ENCODE assay signal across 19 cellular contexts in the genomic region with DNA sequence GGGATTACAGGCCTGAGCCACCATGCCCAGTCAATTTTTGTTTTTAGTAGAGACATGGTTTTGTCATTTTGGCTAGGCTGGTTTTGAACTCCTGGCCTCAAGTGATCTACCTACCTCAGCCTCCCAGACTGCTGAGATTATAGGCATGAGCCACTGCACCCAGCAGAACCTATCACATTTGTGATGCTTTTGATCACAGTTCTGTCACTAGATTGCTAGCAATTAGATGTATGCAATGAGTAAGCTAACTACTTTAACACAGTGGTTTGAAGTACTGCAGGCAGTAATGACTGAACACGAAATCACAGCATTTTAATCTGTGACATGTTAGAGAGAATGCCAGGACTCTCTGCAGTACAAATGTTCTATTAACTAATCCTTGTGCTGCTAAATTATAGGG. TPM values are rescaled to one million over a fixed set of nuclear protein-coding genes. Genes with fewer than 3 reads are reported as not detected.
DNase-seq lines count a peak whose midpoint lies in the region; ATAC-seq and TF ChIP-seq lines count a peak whose summit lies in the region.
"Had no signal": no experiment of that assay in that cellular context is flagged by ENCODE, and none has a peak within 500 bp of the region (broad histone marks: within the 10 kb centered on the region; RNA-seq: fewer than 3 reads in every experiment).

No MANE protein-coding gene starts in this region.

- ATAC-seq in stimulated activated effector memory CD8-positive, alpha-beta T cell treated with anti-CD3 and anti-CD28 coated beads, Interleukin-12 subunit alpha, Interleukin-12 subunit beta, amount 100 ng/mL, for 72 hours, result peak; percentile 65
- ATAC-seq: left lobe of liver had no signal

- H3K36me3 Mint-ChIP-seq in activated naive CD4-positive, alpha-beta T cell treated with anti-CD3 and anti-CD28 coated beads, Interleukin-2, amount 10 ng/mL, durations not matched to agents 7 days and 5 days, result peaks cover 24% of the 10 kb centered on the region
- peaks cover 19% of the 10 kb centered on the region for H3K36me3 Mint-ChIP-seq in activated naive CD8-positive, alpha-beta T cell treated with anti-CD3 and anti-CD28 coated beads for 36 hours
- H3K36me3 Mint-ChIP-seq in stimulated activated effector memory CD8-positive, alpha-beta T cell treated with anti-CD3 and anti-CD28 coated beads, Interleukin-12 subunit alpha, Interleukin-12 subunit beta, amount 100 ng/mL, for 72 hours, result no peaks in the 10 kb centered on the region
- H3K36me3 Mint-ChIP-seq: neural progenitor cell had no signal

- no peak overlapping the region for H3K4me3 Mint-ChIP-seq in activated naive CD4-positive, alpha-beta T cell treated with anti-CD3 and anti-CD28 coated beads, Interleukin-2, amount 10 ng/mL, durations not matched to agents 7 days and 5 days
- H3K4me3 Mint-ChIP-seq in activated naive CD8-positive, alpha-beta T cell treated with anti-CD3 and anti-CD28 coated beads for 36 hours, result no peak overlapping the region
- no peak overlapping the region for H3K4me3 Mint-ChIP-seq in stimulated activated effector memory CD8-positive, alpha-beta T cell treated with anti-CD3 and anti-CD28 coated beads, Interleukin-12 subunit alpha, Interleukin-12 subunit beta, amount 100 ng/mL, for 72 hours
- H3K4me3 Mint-ChIP-seq: neural progenitor cell had no signal

- no peaks in the 10 kb centered on the region for H3K27me3 Mint-ChIP-seq in activated naive CD4-positive, alpha-beta T cell treated with anti-CD3 and anti-CD28 coated beads, Interleukin-2, amount 10 ng/mL, durations not matched to agents 7 days and 5 days
- H3K27me3 Mint-ChIP-seq in activated naive CD8-positive, alpha-beta T cell treated with anti-CD3 and anti-CD28 coated beads for 36 hours, result no peaks in the 10 kb centered on the region

- peaks cover 5% of the 10 kb centered on the region for H3K9me3 Mint-ChIP-seq in activated naive CD4-positive, alpha-beta T cell treated with anti-CD3 and anti-CD28 coated beads, Interleukin-2, amount 10 ng/mL, durations not matched to agents 7 days and 5 days
- peaks cover 7% of the 10 kb centered on the region for H3K9me3 Mint-ChIP-seq in activated naive CD8-positive, alpha-beta T cell treated with anti-CD3 and anti-CD28 coated beads for 36 hours
- H3K9me3 Mint-ChIP-seq in stimulated activated effector memory CD8-positive, alpha-beta T cell treated with anti-CD3 and anti-CD28 coated beads, Interleukin-12 subunit alpha, Interleukin-12 subunit beta, amount 100 ng/mL, for 72 hours, result no peaks in the 10 kb centered on the region
- H3K9me3 Mint-ChIP-seq: neural progenitor cell had no signal

- CTCF ChIA-PET in activated naive CD4-positive, alpha-beta T cell treated with anti-CD3 and anti-CD28 coated beads, Interleukin-2, amount 10 ng/mL, durations not matched to agents 7 days and 5 days (lab: Charles Lee), result no interaction called here

- peaks cover 86% of the 10 kb centered on the region for H3K4me1 Mint-ChIP-seq in activated naive CD4-positive, alpha-beta T cell treated with anti-CD3 and anti-CD28 coated beads, Interleukin-2, amount 10 ng/mL, durations not matched to agents 7 days and 5 days
- H3K4me1 Mint-ChIP-seq in activated naive CD8-positive, alpha-beta T cell treated with anti-CD3 and anti-CD28 coated beads for 36 hours, result peaks cover 59% of the 10 kb centered on the region
- H3K4me1 Mint-ChIP-seq in stimulated activated effector memory CD8-positive, alpha-beta T cell treated with anti-CD3 and anti-CD28 coated beads, Interleukin-12 subunit alpha, Interleukin-12 subunit beta, amount 100 ng/mL, for 72 hours, result peaks cover 31% of the 10 kb centered on the region

- peak; percentile 33 for DNase-seq in NCI-H2227 treated with DMSO at 0.1 percent for 48 hours (lab: John Stamatoyannopoulos, UW)
- DNase-seq in NCI-H2227 (lab: John Stamatoyannopoulos, UW; ENCODE audit: unreplicated experiment), result no peak
- no peak for DNase-seq in activated naive CD4-positive, alpha-beta T cell treated with anti-CD3 and anti-CD28 coated beads, Interleukin-2, amount 10 ng/mL, durations not matched to agents 7 days and 5 days
- DNase-seq in activated naive CD4-positive, alpha-beta T cell treated with Interleukin-2 at 50 U/mL for 16 hours, result no peak
- DNase-seq in activated naive CD8-positive, alpha-beta T cell treated with anti-CD3 and anti-CD28 coated beads for 36 hours, result no peak
- no peak for DNase-seq in stimulated activated effector memory CD8-positive, alpha-beta T cell treated with anti-CD3 and anti-CD28 coated beads, Interleukin-12 subunit alpha, Interleukin-12 subunit beta, amount 100 ng/mL, for 72 hours (ENCODE audit: low spot score in 2 of 2)
- no peak for DNase-seq in erythroblast (lab: John Stamatoyannopoulos, UW)
- no peak for DNase-seq in stimulated activated CD4-positive, alpha-beta T cell treated with anti-CD3 and anti-CD28 coated beads, Interleukin-4, amount 100 ng/mL, for 4 hours
- DNase-seq: activated effector memory CD4-positive, alpha-beta T cell treated with Interleukin-2 at 50 U/mL for 16 hours; amygdala; hypothalamus; Karpas-422; NCI-H2029; NCI-H524 treated with DMSO at 0.1 percent for 48 hours; retina; stimulated activated naive CD4-positive, alpha-beta T cell treated with Interleukin-2 at 50 U/mL for 16 hours; testis had no signal

- H3K27ac Mint-ChIP-seq in activated naive CD4-positive, alpha-beta T cell treated with anti-CD3 and anti-CD28 coated beads, Interleukin-2, amount 10 ng/mL, durations not matched to agents 7 days and 5 days, result peak overlapping the region; percentile 70
- H3K27ac Mint-ChIP-seq in activated naive CD8-positive, alpha-beta T cell treated with anti-CD3 and anti-CD28 coated beads for 36 hours, result peak overlapping the region; percentile 25
- H3K27ac Mint-ChIP-seq in stimulated activated effector memory CD8-positive, alpha-beta T cell treated with anti-CD3 and anti-CD28 coated beads, Interleukin-12 subunit alpha, Interleukin-12 subunit beta, amount 100 ng/mL, for 72 hours, result peak overlapping the region; percentile 26
- H3K27ac Mint-ChIP-seq: neural progenitor cell had no signal

- TF ChIP-seq POLR2A in erythroblast (IDR thresholded peaks at IDR 0.05; ENCODE audit: low read length), result no peak

RNA-seq across cellular contexts. Expression of a gene that starts 19.6 kb away (rescaled TPM):
- total RNA-seq in activated naive CD8-positive, alpha-beta T cell treated with anti-CD3 and anti-CD28 coated beads for 36 hours, result 10 to 100 TPM; 35.6 to 43.2 TPM
